Comparison of ENCODE assay signal across 29 cellular contexts in genomic region chr21:31707499-31707898, GRCh38.
"Had no signal": no experiment of that assay in that cellular context is flagged by ENCODE, and none has a peak within 500 bp of the region (broad histone marks: within the 10 kb centered on the region; RNA-seq: fewer than 3 reads in every experiment).

No MANE protein-coding gene starts in this region.

- H3K27me3 ChIP-seq: esophagus squamous epithelium, heart right ventricle, left lung, right lobe of liver, tibial nerve, upper lobe of right lung, uterus had no signal

- DNase-seq: dermis blood vessel endothelial cell; effector memory CD4-positive, alpha-beta T cell; erythroblast; esophagus squamous epithelium; foreskin melanocyte; glutamatergic neuron; heart right ventricle; hippocampal formation; left cardiac atrium; left lung; mesendoderm; midbrain; naive thymus-derived CD4-positive, alpha-beta T cell; nucleus accumbens; right lobe of liver; stimulated activated CD4-positive, alpha-beta T cell treated with anti-CD3 and anti-CD28 coated beads, Interleukin-12 subunit alpha, Interleukin-12 subunit beta, amount 100 ng/mL, for 4 hours; stimulated activated CD4-positive, alpha-beta T cell treated with anti-CD3 and anti-CD28 coated beads, Interleukin-1b, Interleukin-23, amount 100 ng/mL, for 48 hours; stimulated activated CD4-positive, alpha-beta T cell treated with anti-CD3 and anti-CD28 coated beads, Interleukin-4, amount 100 ng/mL, for 4 hours; stimulated activated naive B cell treated with anti-CD40 and anti-IgM and Interleukin-4, amounts not matched to agents 10 μg/mL and 1 μg/mL and 100 μg/mL, for 72 hours; upper lobe of right lung; uterus had no signal

- ATAC-seq: heart right ventricle; left cardiac atrium; left lung; naive thymus-derived CD4-positive, alpha-beta T cell; right lobe of liver; stimulated activated naive B cell treated with anti-CD40 and anti-IgM and Interleukin-4, amounts not matched to agents 10 μg/mL and 1 μg/mL and 100 μg/mL, for 72 hours; upper lobe of right lung had no signal

- H3K4me3 ChIP-seq: coronary artery, esophagus squamous epithelium, heart right ventricle, left lung, right lobe of liver, smooth muscle cell, thoracic aorta, tibial nerve, upper lobe of right lung, uterus had no signal

- H3K9me3 Mint-ChIP-seq: naive thymus-derived CD4-positive, alpha-beta T cell; nephron; stimulated activated naive B cell treated with anti-CD40 and anti-IgM and Interleukin-4, amounts not matched to agents 10 μg/mL and 1 μg/mL and 100 μg/mL, for 72 hours; stimulated activated naive CD8-positive, alpha-beta T cell treated with anti-CD3 and anti-CD28 coated beads, Interleukin-15, Interleukin-2, amounts not matched to agents 100 ng/mL and 50 ng/mL, for 24 hours had no signal

- H3K27me3 Mint-ChIP-seq: naive thymus-derived CD4-positive, alpha-beta T cell; progenitor cell of endocrine pancreas; stimulated activated naive B cell treated with anti-CD40 and anti-IgM and Interleukin-4, amounts not matched to agents 10 μg/mL and 1 μg/mL and 100 μg/mL, for 72 hours; stimulated activated naive CD8-positive, alpha-beta T cell treated with anti-CD3 and anti-CD28 coated beads, Interleukin-15, Interleukin-2, amounts not matched to agents 100 ng/mL and 50 ng/mL, for 24 hours had no signal

- H3K4me2 ChIP-seq: smooth muscle cell had no signal

- H3K36me3 ChIP-seq: thoracic aorta, uterus had no signal

- H3K27ac Mint-ChIP-seq: nephron; stimulated activated naive B cell treated with anti-CD40 and anti-IgM and Interleukin-4, amounts not matched to agents 10 μg/mL and 1 μg/mL and 100 μg/mL, for 72 hours; stimulated activated naive CD8-positive, alpha-beta T cell treated with anti-CD3 and anti-CD28 coated beads, Interleukin-15, Interleukin-2, amounts not matched to agents 100 ng/mL and 50 ng/mL, for 24 hours had no signal

- H3K9me3 ChIP-seq: esophagus squamous epithelium, heart right ventricle, left lung, right lobe of liver, thoracic aorta, tibial nerve, upper lobe of right lung, uterus had no signal

- H3K27ac ChIP-seq: coronary artery, esophagus squamous epithelium, heart right ventricle, left lung, parathyroid adenoma, right lobe of liver, thoracic aorta, tibial nerve, upper lobe of right lung, uterus had no signal

- H3K4me1 ChIP-seq: parathyroid adenoma had no signal

- H3K4me3 Mint-ChIP-seq: nephron; stimulated activated naive B cell treated with anti-CD40 and anti-IgM and Interleukin-4, amounts not matched to agents 10 μg/mL and 1 μg/mL and 100 μg/mL, for 72 hours; stimulated activated naive CD8-positive, alpha-beta T cell treated with anti-CD3 and anti-CD28 coated beads, Interleukin-15, Interleukin-2, amounts not matched to agents 100 ng/mL and 50 ng/mL, for 24 hours had no signal

- H2AFZ ChIP-seq: parathyroid adenoma had no signal
